ENCODE assay signal across 21 cellular contexts in the genomic region with DNA sequence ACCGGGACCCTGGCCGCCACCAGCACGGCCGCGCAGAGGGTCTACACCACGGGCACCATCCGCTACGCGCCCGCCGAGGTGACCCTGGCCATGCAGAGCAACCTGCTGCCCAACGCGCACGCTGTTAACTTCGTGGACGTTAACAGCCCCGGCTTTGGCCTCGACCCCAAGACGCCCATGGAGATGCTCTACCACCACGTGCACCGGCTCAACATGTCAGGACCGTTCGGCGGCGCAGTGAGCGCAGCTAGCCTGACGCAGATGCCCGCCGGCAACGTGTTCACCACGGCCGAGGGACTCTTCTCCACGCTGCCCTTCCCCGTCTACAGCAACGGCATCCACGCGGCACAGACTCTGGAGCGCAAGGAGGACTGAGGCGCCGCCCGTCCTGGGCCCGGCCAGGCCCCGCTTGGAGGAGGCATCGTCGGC.
DNase-seq lines count a peak whose midpoint lies in the region; ATAC-seq, FAIRE-seq and TF ChIP-seq lines count a peak whose summit lies in the region.
"Had no signal": no experiment of that assay in that cellular context is flagged by ENCODE, and none has a peak within 500 bp of the region (broad histone marks: within the 10 kb centered on the region; RNA-seq: fewer than 3 reads in every experiment).

No MANE protein-coding gene starts in this region.

- no peak overlapping the region for H3K23ac ChIP-seq in H9 (ENCODE audit: insufficient read length, low read depth, low read length)

- H3K79me1 ChIP-seq in H9 (ENCODE audit: insufficient read depth, low read depth, low read length, poor library complexity, severe bottlenecking) = no peaks in the 10 kb centered on the region

- H3K9me3 Mint-ChIP-seq in H9 = no peaks in the 10 kb centered on the region
- no peaks in the 10 kb centered on the region for H3K9me3 Mint-ChIP-seq in T-helper 2 cell treated with Interferon-gamma antibody and Interleukin-4, amounts not matched to agents 5 μg/mL and 100 μg/mL, for 36 hours
- H3K9me3 Mint-ChIP-seq in stimulated activated effector memory CD8-positive, alpha-beta T cell treated with anti-CD3 and anti-CD28 coated beads, Interleukin-12 subunit alpha, Interleukin-12 subunit beta, amount 100 ng/mL, for 72 hours = peaks cover 3% of the 10 kb centered on the region
- H3K9me3 Mint-ChIP-seq in stimulated activated memory B cell treated with anti-CD40 and anti-IgM and Interleukin-4, amounts not matched to agents 10 μg/mL and 1 μg/mL and 100 μg/mL, for 72 hours = peaks cover 5% of the 10 kb centered on the region

- H3K79me2 ChIP-seq in H9 (ENCODE audit: insufficient read depth, low read length) = no peaks in the 10 kb centered on the region

- no peak overlapping the region for H3K4me2 ChIP-seq in H9 (ENCODE audit: insufficient read depth, insufficient read length, low read length)

- no peak overlapping the region for H4K8ac ChIP-seq in H9 (replicated peaks; ENCODE audit: insufficient read length, low read depth, low read length)

- H2AFZ ChIP-seq in H9 (ENCODE audit: low read length) = no peak overlapping the region

- H4K91ac ChIP-seq in H9 (ENCODE audit: insufficient read length, low read depth, low read length) = no peak overlapping the region

- no peak overlapping the region for H3K4ac ChIP-seq in H9 (ENCODE audit: low read depth, low read length)

- H2BK120ac ChIP-seq in H9 (ENCODE audit: low read depth, low read length, poor library complexity, severe bottlenecking) = no peak overlapping the region

- H3K27ac ChIP-seq in H9 (ENCODE audit: insufficient read length, low read depth, low read length) = no peak overlapping the region

- ATAC-seq in stimulated activated effector memory CD8-positive, alpha-beta T cell treated with anti-CD3 and anti-CD28 coated beads, Interleukin-12 subunit alpha, Interleukin-12 subunit beta, amount 100 ng/mL, for 72 hours = peak; percentile 8
- ATAC-seq in stimulated activated memory B cell treated with anti-CD40 and anti-IgM and Interleukin-4, amounts not matched to agents 10 μg/mL and 1 μg/mL and 100 μg/mL, for 72 hours = no peak

- TF ChIP-seq CTCF in H9 (conservative IDR thresholded peaks at IDR 0.05) = no peak

- peak overlapping the region; percentile 51; the same call in 1 of the 2 replicates for H3K14ac ChIP-seq in H9 (ENCODE audit: insufficient read depth, low read length)

- no peaks in the 10 kb centered on the region for H3K27me3 Mint-ChIP-seq in H9 (ENCODE audit: low read depth)
- H3K27me3 Mint-ChIP-seq in T-helper 2 cell treated with Interferon-gamma antibody and Interleukin-4, amounts not matched to agents 5 μg/mL and 100 μg/mL, for 36 hours (ENCODE audit: low read depth) = peaks cover 59% of the 10 kb centered on the region
- H3K27me3 Mint-ChIP-seq in stimulated activated memory B cell treated with anti-CD40 and anti-IgM and Interleukin-4, amounts not matched to agents 10 μg/mL and 1 μg/mL and 100 μg/mL, for 72 hours = peaks cover 9% of the 10 kb centered on the region

- no peak overlapping the region for H2AK5ac ChIP-seq in H9 (ENCODE audit: insufficient read length, low read length)

- no peak overlapping the region for H2BK20ac ChIP-seq in H9 (ENCODE audit: low read depth, low read length, poor library complexity, severe bottlenecking)

- H2BK5ac ChIP-seq in H9 (ENCODE audit: insufficient read length, low read length) = no peak overlapping the region

- no peak overlapping the region for H2BK15ac ChIP-seq in H9 (ENCODE audit: low read depth, low read length)

- H3K36me3 Mint-ChIP-seq in H9 (ENCODE audit: insufficient read depth in 1 of 3, low read depth in 3 of 3) = peaks cover 0 to 2% (median 0%) of the 10 kb centered on the region in 3 experiments; a peak in 3 of 7 replicates
- no peaks in the 10 kb centered on the region for H3K36me3 Mint-ChIP-seq in T-helper 2 cell treated with Interferon-gamma antibody and Interleukin-4, amounts not matched to agents 5 μg/mL and 100 μg/mL, for 36 hours (ENCODE audit: low read depth)
- no peaks in the 10 kb centered on the region for H3K36me3 Mint-ChIP-seq in stimulated activated effector memory CD8-positive, alpha-beta T cell treated with anti-CD3 and anti-CD28 coated beads, Interleukin-12 subunit alpha, Interleukin-12 subunit beta, amount 100 ng/mL, for 72 hours
- no peaks in the 10 kb centered on the region for H3K36me3 Mint-ChIP-seq in stimulated activated memory B cell treated with anti-CD40 and anti-IgM and Interleukin-4, amounts not matched to agents 10 μg/mL and 1 μg/mL and 100 μg/mL, for 72 hours
- H3K36me3 Mint-ChIP-seq: CD8-positive, alpha-beta memory T cell; IgD-negative memory B cell had no signal

- H3K4me3 Mint-ChIP-seq in H9 = no peak overlapping the region
- H3K4me3 Mint-ChIP-seq in T-helper 2 cell treated with Interferon-gamma antibody and Interleukin-4, amounts not matched to agents 5 μg/mL and 100 μg/mL, for 36 hours = peak overlapping the region; percentile 58
- H3K4me3 Mint-ChIP-seq in stimulated activated effector memory CD8-positive, alpha-beta T cell treated with anti-CD3 and anti-CD28 coated beads, Interleukin-12 subunit alpha, Interleukin-12 subunit beta, amount 100 ng/mL, for 72 hours = peak overlapping the region; percentile 19
- H3K4me3 Mint-ChIP-seq in stimulated activated memory B cell treated with anti-CD40 and anti-IgM and Interleukin-4, amounts not matched to agents 10 μg/mL and 1 μg/mL and 100 μg/mL, for 72 hours = no peak overlapping the region

- H3T11ph ChIP-seq in H9 (ENCODE audit: low read length) = no peak overlapping the region

- H3K27me3 ChIP-seq in H9 (ENCODE audit: insufficient read depth, low read length) = no peaks in the 10 kb centered on the region

- DNase-seq in H9 (no peak), left kidney (ENCODE audit: low read depth, low spot score) (peak; percentile 50), HTR-8/SVneo (ENCODE audit: insufficient read length, low spot score) (no peak)
- DNase-seq in T-helper 2 cell treated with Interferon-gamma antibody and Interleukin-4, amounts not matched to agents 5 μg/mL and 100 μg/mL, for 36 hours (ENCODE audit: low spot score) = no peak
- DNase-seq in stimulated activated effector memory CD8-positive, alpha-beta T cell treated with anti-CD3 and anti-CD28 coated beads, Interleukin-12 subunit alpha, Interleukin-12 subunit beta, amount 100 ng/mL, for 72 hours (ENCODE audit: low spot score in 2 of 2) = no peak
- DNase-seq in stimulated activated CD4-positive, alpha-beta T cell treated with anti-CD3 and anti-CD28 coated beads, Interleukin-12 subunit alpha, Interleukin-12 subunit beta, amount 100 ng/mL, for 4 hours = no peak
- DNase-seq: ACHN; C1 segment of cervical spinal cord; CD8-positive, alpha-beta memory T cell; DMS79; Karpas-422; NCI-H1436; NCI-H1930; NCI-H226; NCI-H524; SHP77 treated with DMSO at 0.1 percent for 48 hours had no signal

- H3K27ac Mint-ChIP-seq in H9 = no peak overlapping the region
- no peak overlapping the region for H3K27ac Mint-ChIP-seq in T-helper 2 cell treated with Interferon-gamma antibody and Interleukin-4, amounts not matched to agents 5 μg/mL and 100 μg/mL, for 36 hours
- no peak overlapping the region for H3K27ac Mint-ChIP-seq in stimulated activated effector memory CD8-positive, alpha-beta T cell treated with anti-CD3 and anti-CD28 coated beads, Interleukin-12 subunit alpha, Interleukin-12 subunit beta, amount 100 ng/mL, for 72 hours
- no peak overlapping the region for H3K27ac Mint-ChIP-seq in stimulated activated memory B cell treated with anti-CD40 and anti-IgM and Interleukin-4, amounts not matched to agents 10 μg/mL and 1 μg/mL and 100 μg/mL, for 72 hours
- H3K27ac Mint-ChIP-seq: IgD-negative memory B cell had no signal

- H3K9ac ChIP-seq in H9 (ENCODE audit: extremely low read depth, insufficient read length, low read length) = no peak overlapping the region

- FAIRE-seq in HTR-8/SVneo (lab: Jason Lieb, UNC) = no peak
- FAIRE-seq: GM12892, GM18507, H54 had no signal

- H3K9me3 ChIP-seq in H9 (ENCODE audit: control insufficient read depth, low read depth, low read length) = no peaks in the 10 kb centered on the region

- WGBS in H9 (ENCODE audit: extremely low coverage, insufficient read length, low lambda C conversion rate) = no CpG with 5 or more reads among the region's 45 CpGs

- H4K20me1 ChIP-seq in H9 (ENCODE audit: control insufficient read depth, insufficient read depth, insufficient read length) = no peaks in the 10 kb centered on the region

- no peak overlapping the region for H3K56ac ChIP-seq in H9 (ENCODE audit: insufficient read length, low read depth, low read length)

- no peaks in the 10 kb centered on the region for H3K23me2 ChIP-seq in H9 (ENCODE audit: insufficient read length, low read depth, low read length, poor library complexity, severe bottlenecking)

- H3K4me1 Mint-ChIP-seq in H9 = peaks cover 10 to 15% of the 10 kb centered on the region in 2 experiments
- H3K4me1 Mint-ChIP-seq in T-helper 2 cell treated with Interferon-gamma antibody and Interleukin-4, amounts not matched to agents 5 μg/mL and 100 μg/mL, for 36 hours (ENCODE audit: low read depth) = peaks cover 9% of the 10 kb centered on the region
- H3K4me1 Mint-ChIP-seq in stimulated activated effector memory CD8-positive, alpha-beta T cell treated with anti-CD3 and anti-CD28 coated beads, Interleukin-12 subunit alpha, Interleukin-12 subunit beta, amount 100 ng/mL, for 72 hours = peaks cover 6% of the 10 kb centered on the region
- H3K4me1 Mint-ChIP-seq in stimulated activated memory B cell treated with anti-CD40 and anti-IgM and Interleukin-4, amounts not matched to agents 10 μg/mL and 1 μg/mL and 100 μg/mL, for 72 hours = no peaks in the 10 kb centered on the region
- H3K4me1 Mint-ChIP-seq: IgD-negative memory B cell had no signal

- no peak overlapping the region for H3K18ac ChIP-seq in H9 (ENCODE audit: insufficient read length, low read depth, low read length)

- no peak overlapping the region for H4K5ac ChIP-seq in H9 (ENCODE audit: insufficient read length, low read depth, low read length)

- no peaks in the 10 kb centered on the region for H3K4me1 ChIP-seq in H9 (ENCODE audit: insufficient read depth, low read length)

- H2BK12ac ChIP-seq in H9 (ENCODE audit: insufficient read length, low read depth, low read length) = no peak overlapping the region

Comparison
In these comparisons a context has a peak if more than half of its experiments do, and no peak if none do; other contexts are left out.
1. H3K4me3 Mint-ChIP-seq: peak in T-helper 2 cell treated with Interferon-gamma antibody and Interleukin-4, amounts not matched to agents 5 μg/mL and 100 μg/mL, for 36 hours (single experiment) and stimulated activated effector memory CD8-positive, alpha-beta T cell treated with anti-CD3 and anti-CD28 coated beads, Interleukin-12 subunit alpha, Interleukin-12 subunit beta, amount 100 ng/mL, for 72 hours (single experiment); none in H9 (0 of 2) and stimulated activated memory B cell treated with anti-CD40 and anti-IgM and Interleukin-4, amounts not matched to agents 10 μg/mL and 1 μg/mL and 100 μg/mL, for 72 hours (single experiment).